In the genomic region with DNA sequence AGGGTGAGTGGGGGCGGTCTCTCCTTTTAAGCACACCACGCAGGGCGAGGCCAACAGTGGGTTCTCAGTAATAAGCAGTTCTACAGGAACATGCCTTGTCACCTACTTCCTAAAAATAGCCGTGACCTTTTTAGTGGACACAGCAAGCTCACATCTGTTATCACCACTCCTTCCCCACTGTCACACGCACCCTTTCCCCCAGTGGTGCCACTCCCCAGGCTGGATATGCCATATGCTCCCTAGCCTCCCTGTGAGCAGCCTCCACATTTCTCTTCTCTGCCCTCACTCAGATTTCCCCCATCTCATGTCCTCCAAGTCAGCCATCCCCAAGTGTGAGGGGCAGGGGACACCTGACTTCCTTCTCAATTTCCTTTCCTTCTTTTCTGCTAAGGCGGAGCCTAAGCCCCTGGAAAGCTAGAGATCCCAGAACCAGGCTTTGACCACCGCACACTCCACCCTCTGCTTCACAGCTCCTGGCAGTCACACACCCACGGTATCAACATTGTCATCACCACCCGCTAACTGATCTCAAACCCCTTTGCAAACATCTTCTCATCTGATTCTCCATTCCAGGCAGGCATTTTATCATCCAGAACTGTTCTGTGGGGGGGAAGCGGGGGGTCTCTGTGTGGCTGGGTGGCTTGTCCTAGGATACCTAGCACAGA, we compare ENCODE assay signal across 10 cellular contexts. TPM values are rescaled to one million over a fixed set of nuclear protein-coding genes. Genes with fewer than 3 reads are reported as not detected.
DNase-seq lines count a peak whose midpoint lies in the region; ATAC-seq and TF ChIP-seq lines count a peak whose summit lies in the region.
"Had no signal": no experiment of that assay in that cellular context is flagged by ENCODE, and none has a peak within 500 bp of the region (broad histone marks: within the 10 kb centered on the region; RNA-seq: fewer than 3 reads in every experiment).

No MANE protein-coding gene starts in this region.

- H3K9me3 ChIP-seq in ascending aorta (no peaks in the 10 kb centered on the region), stomach (no peaks in the 10 kb centered on the region)

- H3K9me3 Mint-ChIP-seq in T-helper 2 cell treated with Interferon-gamma antibody and Interleukin-4, amounts not matched to agents 5 μg/mL and 100 μg/mL, for 36 hours = no peaks in the 10 kb centered on the region

- H3K36me3 Mint-ChIP-seq in T-helper 2 cell treated with Interferon-gamma antibody and Interleukin-4, amounts not matched to agents 5 μg/mL and 100 μg/mL, for 36 hours (ENCODE audit: low read depth) = peaks cover 23% of the 10 kb centered on the region

- intact Hi-C loops in ascending aorta (cut with DNase I) (loop anchor here (10.0 kb wide), 1 partner anchor 1047 kb away; no protein-coding TSS in a partner anchor), left colon (cut with DNase I, micrococcal nuclease) (loop anchor here in 1 of 2 donors (10.0 kb wide), 1 partner anchor 47 kb away; no protein-coding TSS in a partner anchor), stomach (cut with DNase I; ENCODE audit: low total_unique reads) (no loop called here)

- TF ChIP-seq POLR2A in stomach (IDR thresholded peaks at IDR 0.05) = no peak

- H3K27me3 Mint-ChIP-seq in T-helper 2 cell treated with Interferon-gamma antibody and Interleukin-4, amounts not matched to agents 5 μg/mL and 100 μg/mL, for 36 hours (ENCODE audit: low read depth) = no peaks in the 10 kb centered on the region

- peaks cover 59% of the 10 kb centered on the region for H3K4me1 Mint-ChIP-seq in T-helper 2 cell treated with Interferon-gamma antibody and Interleukin-4, amounts not matched to agents 5 μg/mL and 100 μg/mL, for 36 hours (ENCODE audit: low read depth)

- TF ChIP-seq CTCF in ascending aorta (IDR thresholded peaks at IDR 0.05) (no peak), stomach (IDR thresholded peaks at IDR 0.05) (no peak)

- no peak overlapping the region for H3K4me3 ChIP-seq in ascending aorta
- H3K4me3 ChIP-seq in stomach = peak overlapping the region in 2 of 4 donors; percentile 76 to 81

- H3K27ac ChIP-seq in ascending aorta (peak overlapping the region; percentile 96 to 97), stomach (peak overlapping the region; percentile 65 to 100 (median 99))

- TF ChIP-seq EP300 in stomach (IDR thresholded peaks at IDR 0.05) = no peak

- no peak for DNase-seq in T-helper 2 cell treated with Interferon-gamma antibody and Interleukin-4, amounts not matched to agents 5 μg/mL and 100 μg/mL, for 36 hours (ENCODE audit: low spot score)
- DNase-seq in T-helper 2 cell (no peak), ascending aorta (ENCODE audit: low spot score in 2 of 2) (no peak), left colon (peak in 1 of 2 donors; percentile 43), stomach (peak; percentile 62), LoVo (ENCODE audit: low spot score) (no peak), DMS 273 treated with DMSO at 0.1 percent for 48 hours (lab: John Stamatoyannopoulos, UW) (no peak)
- DNase-seq: NCI-H446; stimulated activated CD4-positive, alpha-beta T cell treated with anti-CD3 and anti-CD28 coated beads, Interleukin-4, amount 100 ng/mL, for 24 hours had no signal

- WGBS in stomach, 5 donors = 42 to 56% (median 47%) methylated on average over 10 of the region's 10 CpGs

- peak overlapping the region; percentile 72 for H3K27ac Mint-ChIP-seq in T-helper 2 cell treated with Interferon-gamma antibody and Interleukin-4, amounts not matched to agents 5 μg/mL and 100 μg/mL, for 36 hours

- H3K4me1 ChIP-seq in ascending aorta (peaks cover 15 to 75% of the 10 kb centered on the region in 2 donors), stomach (peaks cover 84 to 91% (median 88%) of the 10 kb centered on the region in 4 donors)

- H3K36me3 ChIP-seq in ascending aorta (no peaks in the 10 kb centered on the region), stomach (peaks cover 0 to 7% (median 0%) of the 10 kb centered on the region in 4 donors)

- H3K4me3 Mint-ChIP-seq in T-helper 2 cell treated with Interferon-gamma antibody and Interleukin-4, amounts not matched to agents 5 μg/mL and 100 μg/mL, for 36 hours = peak overlapping the region; percentile 86

- peak; percentile 7 for ATAC-seq in left colon
- ATAC-seq in HG02610 (IDR thresholded peaks at IDR 0.05; ENCODE audit: unreplicated experiment) = no peak

- H3K27me3 ChIP-seq in ascending aorta (no peaks in the 10 kb centered on the region), stomach (no peaks in the 10 kb centered on the region)

RNA-seq across cellular contexts. Expression of a gene that starts 3.6 kb away (rescaled TPM):
- total RNA-seq in ascending aorta = 237 TPM
- total RNA-seq in left colon = 100 to 1,000 TPM; 384 to 427 TPM
- 100 to 1,000 TPM in 3 of 5 donors, 10 to 100 TPM in 2; 91.4 to 293 (median 109) TPM for total RNA-seq in stomach
- 100 to 1,000 TPM; 171 to 208 (median 181) TPM for polyA plus RNA-seq in stomach
